Comparison of ENCODE assay signal across 8 cellular contexts in genomic region chr14:70600382-70601157, GRCh38. TPM values are rescaled to one million over a fixed set of nuclear protein-coding genes. Genes with fewer than 3 reads are reported as not detected.
A peak's percentile ranks its signal among the peaks of the same experiment; 100 is the strongest.
DNase-seq lines count a peak whose midpoint lies in the region; ATAC-seq and TF ChIP-seq lines count a peak whose summit lies in the region.

A gene with protein sequence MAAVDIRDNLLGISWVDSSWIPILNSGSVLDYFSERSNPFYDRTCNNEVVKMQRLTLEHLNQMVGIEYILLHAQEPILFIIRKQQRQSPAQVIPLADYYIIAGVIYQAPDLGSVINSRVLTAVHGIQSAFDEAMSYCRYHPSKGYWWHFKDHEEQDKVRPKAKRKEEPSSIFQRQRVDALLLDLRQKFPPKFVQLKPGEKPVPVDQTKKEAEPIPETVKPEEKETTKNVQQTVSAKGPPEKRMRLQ (minus strand): TSS chr14:70600655. CDS start chr14:70600637, 18 bp downstream.

- H3K9me3 ChIP-seq in right cardiac atrium (ENCODE audit: control insufficient read depth, low read length) (no peaks in the 10 kb centered on the region), psoas muscle (no peaks in the 10 kb centered on the region)

- ATAC-seq in HG02885 (IDR thresholded peaks at IDR 0.05; ENCODE audit: poor library complexity, unreplicated experiment) (peak; percentile 95), right cardiac atrium (peak; percentile 100), psoas muscle (peak; percentile 99 to 100 (median 100))

- H3K4me3 ChIP-seq in right cardiac atrium (ENCODE audit: low read length) (peak within 1 kb of the TSS; percentile 100), psoas muscle (peak within 1 kb of the TSS; percentile 80)

- H3K4me1 ChIP-seq in right cardiac atrium (ENCODE audit: control insufficient read depth, insufficient read depth, low read length) (peaks cover 5% of the 10 kb centered on the region), psoas muscle (peaks cover 17% of the 10 kb centered on the region)

- in situ Hi-C loops in GM13977 (cut with MboI; ENCODE audit: low pct_unique_long_range_greater_than_20kb, low sequenced_read_pairs, unreplicated experiment), result loop anchor here (10.0 to 25.0 kb wide), 2 partner anchors 114 to 362 kb away; no protein-coding TSS in a partner anchor

- H3K36me3 ChIP-seq in psoas muscle (ENCODE audit: insufficient read depth in 1 of 2, low read depth in 1 of 2), result peaks cover 2 to 19% of the 10 kb centered on the region in 2 donors

- intact Hi-C loops in T-helper 2 cell treated with Interferon-gamma antibody and Interleukin-4, amounts not matched to agents 100 ng/mL and 5 ng/mL, for 36 hours (cut with micrococcal nuclease), result loop anchor here (1.0 to 2.0 kb wide), 4 partner anchors 40 to 241 kb away; partner anchors contain the start of genes COX16, MAP3K9 and TTC9
- intact Hi-C loops in right cardiac atrium (cut with DNase I) (no loop called here), psoas muscle (cut with DNase I) (loop anchor here in 1 of 2 donors (5.0 kb wide), 1 partner anchor 112 kb away; no protein-coding TSS in a partner anchor)

- DNase-seq in GM13977 (ENCODE audit: low spot score) (peak; percentile 92), NCI-H2029 (lab: John Stamatoyannopoulos, UW) (peak; percentile 75), right cardiac atrium (peak; percentile 95 to 97 (median 97)), psoas muscle (peak; percentile 93 to 96), ureter (ENCODE audit: low spot score) (peak; percentile 96)

- under 1% methylated on average over 42 of the region's 43 CpGs for WGBS in right cardiac atrium
- 1% methylated on average over 38 to 43 of the region's 43 CpGs for WGBS in psoas muscle, 3 donors

- H3K27ac ChIP-seq in angular gyrus (ENCODE audit: low read depth, low read length) (peak within 1 kb of the TSS; percentile 43), right cardiac atrium (ENCODE audit: low read length) (peak within 1 kb of the TSS; percentile 15), psoas muscle (peak within 1 kb of the TSS; percentile 77)

- no peak for TF ChIP-seq CTCF in GM13977 (IDR thresholded peaks at IDR 0.05; ENCODE audit: extremely low read depth, insufficient read depth, missing control alignments)
- no peak for TF ChIP-seq CTCF in psoas muscle (IDR thresholded peaks at IDR 0.05)

- H3K27me3 ChIP-seq in right cardiac atrium (ENCODE audit: control insufficient read depth, insufficient read depth), result no peaks in the 10 kb centered on the region
- peaks cover 0 to 5% (median 0%) of the 10 kb centered on the region in 3 donors for H3K27me3 ChIP-seq in psoas muscle (ENCODE audit: insufficient read depth in 3 of 3, low read length in 2 of 3)

RNA-seq across cellular contexts. Expression of the gene that starts here (rescaled TPM):
- total RNA-seq in T-helper 2 cell treated with Interferon-gamma antibody and Interleukin-4, amounts not matched to agents 100 ng/mL and 5 ng/mL, for 36 hours, result 52.0 and 53.1 TPM in 2 replicates
- total RNA-seq in right cardiac atrium (10 to 100 TPM; 18.4 to 21.2 (median 20.9) TPM), psoas muscle (10 to 100 TPM; 22.5 to 30.5 (median 25.7) TPM), ureter (37.7 TPM)
- polyA plus RNA-seq in right cardiac atrium (14.1 TPM), psoas muscle (10 to 100 TPM; 20.3 to 37.2 (median 35.7) TPM)

Comparison
In these comparisons a context has a peak if more than half of its experiments do, and no peak if none do; other contexts are left out.
1. Peak in every context shown above with its lines: DNase-seq, ATAC-seq, H3K4me3 ChIP-seq and H3K27ac ChIP-seq.
2. H3K27ac ChIP-seq: peak in every context shown above with its lines; median percentile 77 in psoas muscle; 43 in angular gyrus; 15 in right cardiac atrium.